ENCODE assay signal across 12 cellular contexts in the genomic region with DNA sequence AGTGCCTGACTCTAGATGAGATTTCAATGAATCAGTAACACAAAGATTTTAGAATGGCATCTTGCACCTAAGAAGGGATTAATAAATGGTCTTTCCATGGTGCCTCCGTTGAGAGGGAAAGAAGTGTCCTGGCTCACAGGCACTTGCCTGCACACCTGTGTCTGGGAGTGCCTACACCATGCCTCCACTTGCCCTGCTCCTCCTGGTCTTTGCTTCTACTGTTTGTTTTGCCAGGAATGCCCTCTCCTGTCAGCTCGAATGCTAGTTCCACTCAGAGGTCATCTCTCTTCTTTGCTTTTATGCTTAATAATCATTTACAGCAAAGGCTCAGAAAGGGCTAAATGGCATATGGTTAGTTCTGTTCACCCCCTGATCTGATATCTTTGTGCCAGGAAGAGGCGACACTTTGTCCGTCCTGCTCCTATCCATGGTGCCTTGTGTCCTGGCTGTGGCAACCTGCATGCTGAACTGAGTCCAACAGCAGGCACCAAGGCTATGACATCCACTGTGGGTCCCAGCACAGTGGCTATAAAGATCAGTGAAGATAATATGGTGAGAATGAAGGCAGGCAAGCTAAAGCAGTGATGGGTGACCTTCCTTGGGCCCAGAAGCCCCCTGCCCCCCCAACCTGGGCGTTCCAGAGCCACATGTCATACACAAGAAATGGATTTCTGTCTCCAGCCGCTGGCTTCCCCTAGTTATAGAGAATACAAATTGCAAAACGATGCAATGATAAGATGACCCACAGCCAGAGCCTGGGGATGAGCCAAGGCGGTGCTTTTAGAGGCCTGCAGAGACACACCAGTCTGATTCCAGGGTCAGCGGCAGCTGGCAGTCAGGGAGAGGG. TPM values are rescaled to one million over a fixed set of nuclear protein-coding genes. Genes with fewer than 3 reads are reported as not detected.
DNase-seq lines count a peak whose midpoint lies in the region; ATAC-seq, FAIRE-seq and TF ChIP-seq lines count a peak whose summit lies in the region.
"Had no signal": no experiment of that assay in that cellular context is flagged by ENCODE, and none has a peak within 500 bp of the region (broad histone marks: within the 10 kb centered on the region; RNA-seq: fewer than 3 reads in every experiment).

No MANE protein-coding gene starts in this region.

- no peak for TF ChIP-seq CTCF in HFFc6 (IDR thresholded peaks at IDR 0.05)
- TF ChIP-seq CTCF in K562 (IDR thresholded peaks at IDR 0.05 in 2 of 3, conservative IDR thresholded peaks at IDR 0.05 in 1 of 3; ENCODE audit: insufficient read depth in 2 of 3, low read depth in 1 of 3, low read length in 3 of 3) = no peak
- TF ChIP-seq CTCF in keratinocyte (optimal IDR thresholded peaks at IDR 0.05 in 1 of 3, IDR thresholded peaks at IDR 0.05 in 1 of 3, conservative IDR thresholded peaks at IDR 0.05 in 1 of 3; ENCODE audit: extremely low read depth in 1 of 3, insufficient read depth in 2 of 3, low read length in 3 of 3) = peak in 1 of 3 experiments; percentile 48

- intact Hi-C loops in K562 (cut with micrococcal nuclease) = no loop called here
- intact Hi-C loops in activated naive CD4-positive, alpha-beta T cell treated with anti-CD3 and anti-CD28 coated beads for 36 hours (cut with micrococcal nuclease) = no loop called here

- DNase-seq in HFFc6 = no peak
- no peak for DNase-seq in K562 (ENCODE audit: extremely low read depth in 1 of 4, low spot score in 3 of 4)
- DNase-seq in keratinocyte (ENCODE audit: low read depth, low spot score) = no peak
- DNase-seq in small intestine = peak; percentile 62
- DNase-seq in activated T-cell treated with anti-CD3 and anti-CD28 coated beads, Interleukin-2, amount 50 U/mL, for 1 hour = no peak
- DNase-seq in activated effector memory CD4-positive, alpha-beta T cell treated with Interleukin-2 at 50 U/mL for 16 hours = no peak
- DNase-seq in activated naive CD4-positive, alpha-beta T cell treated with anti-CD3 and anti-CD28 coated beads for 36 hours = no peak
- DNase-seq: NCI-H187 treated with DMSO at 0.1 percent for 48 hours, T-helper 2 cell had no signal

- peaks cover 3% of the 10 kb centered on the region; the same call in 1 of the 2 replicates for H3K27me3 Mint-ChIP-seq in HFFc6 (ENCODE audit: insufficient read depth)
- peaks cover 26% of the 10 kb centered on the region for H3K27me3 Mint-ChIP-seq in activated naive CD4-positive, alpha-beta T cell treated with anti-CD3 and anti-CD28 coated beads for 36 hours (ENCODE audit: low read depth)

- H3K9me1 ChIP-seq in K562 (ENCODE audit: control insufficient read depth, insufficient read depth, low read length) (no peaks in the 10 kb centered on the region), keratinocyte (ENCODE audit: control insufficient read depth, extremely low read depth, insufficient read depth, low read length) (no peaks in the 10 kb centered on the region)

- peaks cover 61% of the 10 kb centered on the region for H3K4me1 Mint-ChIP-seq in HFFc6 (ENCODE audit: low read depth)
- H3K4me1 Mint-ChIP-seq in activated naive CD4-positive, alpha-beta T cell treated with anti-CD3 and anti-CD28 coated beads for 36 hours (ENCODE audit: low read depth) = peaks cover 14% of the 10 kb centered on the region

- H3K27me3 ChIP-seq in K562 (ENCODE audit: control insufficient read depth in 2 of 2, insufficient read depth in 2 of 2, low read length in 2 of 2) (no peaks in the 10 kb centered on the region), keratinocyte (ENCODE audit: control insufficient read depth, extremely low read depth, insufficient read depth, low read length) (no peaks in the 10 kb centered on the region), small intestine (ENCODE audit: control insufficient read depth in 2 of 2, insufficient read depth in 2 of 2, low read length in 2 of 2) (peaks cover 0 to 3% of the 10 kb centered on the region in 2 donors)

- H3K79me2 ChIP-seq in K562 (ENCODE audit: control insufficient read depth, insufficient read depth, low read length) (no peaks in the 10 kb centered on the region), keratinocyte (ENCODE audit: control insufficient read depth, insufficient read depth, low read length) (peaks cover 46% of the 10 kb centered on the region)

- no peaks in the 10 kb centered on the region for H3K9me3 Mint-ChIP-seq in HFFc6
- no peaks in the 10 kb centered on the region for H3K9me3 Mint-ChIP-seq in activated naive CD4-positive, alpha-beta T cell treated with anti-CD3 and anti-CD28 coated beads for 36 hours
- H3K9me3 Mint-ChIP-seq: activated T-helper 17 cell treated with anti-CD3 and anti-CD28 coated beads, Interleukin-2, amount 50 U/mL, for 72 hours had no signal

- no peak for TF ChIP-seq POLR2A in K562 (conservative IDR thresholded peaks at IDR 0.05)

- H3K9ac ChIP-seq in K562 (ENCODE audit: insufficient read depth in 1 of 2, low read depth in 2 of 2, low read length in 2 of 2) = peak overlapping the region in 1 of 2 experiments; percentile 75; a peak in 2 of 4 replicates
- H3K9ac ChIP-seq in keratinocyte (ENCODE audit: control insufficient read depth, extremely low read depth, insufficient read depth, low read length) = peak overlapping the region; percentile 84

- FAIRE-seq in K562 (lab: Jason Lieb, UNC) (peak; percentile 23), keratinocyte (lab: Jason Lieb, UNC) (peak; percentile 71), small intestine (lab: Jason Lieb, UNC) (no peak)

- no TSS peak for BruUV-seq in K562 (replicated peaks; lab: Mats Ljungman, UMichigan)

- H3K4me2 ChIP-seq in K562 (ENCODE audit: insufficient read depth, low read length) = no peak overlapping the region
- peak overlapping the region; percentile 95 for H3K4me2 ChIP-seq in keratinocyte (ENCODE audit: control insufficient read depth, extremely low read depth, insufficient read depth, low read depth, low read length)

- H3K36me3 ChIP-seq in K562 (ENCODE audit: control insufficient read depth, insufficient read depth, low read length) (no peaks in the 10 kb centered on the region), keratinocyte (ENCODE audit: control insufficient read depth in 2 of 2, extremely low read depth in 1 of 2, insufficient read depth in 2 of 2, low read length in 2 of 2) (no peaks in the 10 kb centered on the region), small intestine (ENCODE audit: control insufficient read depth in 2 of 2, insufficient read depth in 2 of 2, low read length in 2 of 2) (no peaks in the 10 kb centered on the region)
- H3K36me3 ChIP-seq: esophagus muscularis mucosa had no signal

- dilution Hi-C loops in keratinocyte (cut with MboI; ENCODE audit: extremely low pct_ligation_motif_present, low sequenced_read_pairs) = no loop called here

- no peak overlapping the region for H3K27ac ChIP-seq in K562 (ENCODE audit: extremely low read depth, low read depth, low read length)
- H3K27ac ChIP-seq in keratinocyte (ENCODE audit: control insufficient read depth, insufficient read depth, low read length) = peak overlapping the region; percentile 88
- peak overlapping the region; percentile 88 to 99 for H3K27ac ChIP-seq in small intestine (ENCODE audit: low read depth in 1 of 2, low read length in 1 of 2)

- POLR2A ChIA-PET in K562 (lab: Yijun Ruan, JAX) = interaction anchor here (0.6 to 0.7 kb wide), 2 partner anchors 356 to 766 kb away, joined by 3 to 6 read pairs; no protein-coding TSS in a partner anchor

- peaks cover 34 to 47% of the 10 kb centered on the region in 2 experiments for H3K4me1 ChIP-seq in K562 (replicated peaks in 1 of 2; ENCODE audit: control insufficient read depth in 2 of 2, insufficient read depth in 2 of 2, low read length in 2 of 2)
- H3K4me1 ChIP-seq in keratinocyte (ENCODE audit: control insufficient read depth, extremely low read depth, insufficient read depth, low read length) = peaks cover 56% of the 10 kb centered on the region
- H3K4me1 ChIP-seq in small intestine (ENCODE audit: control insufficient read depth in 2 of 2, insufficient read depth in 1 of 2, low read depth in 1 of 2, low read length in 1 of 2) = peaks cover 2% of the 10 kb centered on the region in 2 donors

- H2AFZ ChIP-seq in K562 (ENCODE audit: low read depth, low read length) (peak overlapping the region; percentile 15; the same call in 1 of the 2 replicates), keratinocyte (ENCODE audit: control insufficient read depth, low read length) (peak overlapping the region; percentile 43)

- H3K36me3 Mint-ChIP-seq in HFFc6 (ENCODE audit: low read depth) = no peaks in the 10 kb centered on the region
- H3K36me3 Mint-ChIP-seq in activated naive CD4-positive, alpha-beta T cell treated with anti-CD3 and anti-CD28 coated beads for 36 hours (ENCODE audit: low read depth) = no peaks in the 10 kb centered on the region

- no peak for TF ChIP-seq EP300 in K562 (IDR thresholded peaks at IDR 0.05; ENCODE audit: low read length)

- H4K20me1 ChIP-seq in K562 (replicated peaks; ENCODE audit: control insufficient read depth, insufficient read depth, low read length) = no peaks in the 10 kb centered on the region
- no peaks in the 10 kb centered on the region for H4K20me1 ChIP-seq in keratinocyte (ENCODE audit: control insufficient read depth, extremely low read depth, insufficient read depth, low read length)

- WGBS in K562 (ENCODE audit: insufficient coverage, low coverage, missing lambda C conversion rate) = 36% methylated on average over 9 of the region's 9 CpGs
- 18 to 56% (median 32%) methylated on average over 9 of the region's 9 CpGs for WGBS in small intestine, 3 donors

- in situ Hi-C loops in K562 (cut with MboI) = no loop called here

- ATAC-seq in K562 = no peak
- no peak for ATAC-seq in GM18511 (IDR thresholded peaks at IDR 0.05; ENCODE audit: unreplicated experiment)
- ATAC-seq: activated T-helper 17 cell treated with anti-CD3 and anti-CD28 coated beads, Interleukin-2, amount 50 U/mL, for 72 hours had no signal

- no peaks in the 10 kb centered on the region for H3K9me3 ChIP-seq in K562 (replicated peaks; ENCODE audit: control insufficient read depth, insufficient read depth, low read depth, low read length)
- no peaks in the 10 kb centered on the region for H3K9me3 ChIP-seq in keratinocyte (ENCODE audit: control insufficient read depth, low read depth, low read length)
- H3K9me3 ChIP-seq in small intestine (ENCODE audit: control insufficient read depth, low read depth) = no peaks in the 10 kb centered on the region
- H3K9me3 ChIP-seq: esophagus muscularis mucosa had no signal

- CTCF ChIA-PET in K562 (lab: Yijun Ruan, JAX; ENCODE audit: low intra/inter-chr PET ratio) = interaction anchor here (0.6 kb wide), 1 partner anchor 111 kb away, joined by 3 read pairs; no protein-coding TSS in a partner anchor
- CTCF ChIA-PET in activated naive CD4-positive, alpha-beta T cell treated with anti-CD3 and anti-CD28 coated beads for 36 hours (lab: Charles Lee) = no interaction called here

- no peak for TF ChIP-seq RAD21 in K562 (CRISPR knock-in tag; conservative IDR thresholded peaks at IDR 0.05 in 1 of 2, IDR thresholded peaks at IDR 0.05 in 1 of 2)

- peak overlapping the region; percentile 63 for H3K4me3 Mint-ChIP-seq in HFFc6
- no peak overlapping the region for H3K4me3 Mint-ChIP-seq in activated naive CD4-positive, alpha-beta T cell treated with anti-CD3 and anti-CD28 coated beads for 36 hours
- H3K4me3 Mint-ChIP-seq: activated T-helper 17 cell treated with anti-CD3 and anti-CD28 coated beads, Interleukin-2, amount 50 U/mL, for 72 hours had no signal

- H3K27ac Mint-ChIP-seq in HFFc6 = peak overlapping the region; percentile 59
- no peak overlapping the region for H3K27ac Mint-ChIP-seq in activated naive CD4-positive, alpha-beta T cell treated with anti-CD3 and anti-CD28 coated beads for 36 hours
- H3K27ac Mint-ChIP-seq: activated T-helper 17 cell treated with anti-CD3 and anti-CD28 coated beads, Interleukin-2, amount 50 U/mL, for 72 hours had no signal

- H3K4me3 ChIP-seq in K562 (no peak overlapping the region), keratinocyte (ENCODE audit: control insufficient read depth in 2 of 3, extremely low read depth in 1 of 3, insufficient read depth in 2 of 3, low read depth in 1 of 3, low read length in 3 of 3) (peak overlapping the region; percentile 79 to 93 (median 84)), small intestine (ENCODE audit: low read depth in 1 of 2, low read length in 2 of 2) (peak overlapping the region; percentile 44 to 74)

RNA-seq across cellular contexts. Expression of gene C6orf132, which starts 1.4 kb away (rescaled TPM):
- total RNA-seq in HFFc6 (2021; fragmentation: NEBNext Ultra II Directional; extraction: Animal tissue kit (Norgen Biotek cat#: 25700)) = 1 to 10 TPM; 4.7 to 6.6 (median 5.1) TPM
- total RNA-seq in K562 (2011; cell fraction: chromatin; rRNA removed; ENCODE audit: low replicate concordance) = 1.0 and 1.2 TPM in 2 replicates
- total RNA-seq in K562 (2011; cell fraction: nucleolus; rRNA removed) = 0.53 and 1.0 TPM in 2 replicates
- 1.0 and 2.0 TPM in 2 replicates for total RNA-seq in K562 (2011; cell fraction: nucleoplasm; rRNA removed)
- total RNA-seq in K562 (2014; rRNA removed) (0.14 and 0.20 TPM in 2 replicates), K562 (2014; rRNA removed; fragmentation: Illumina TruSeq; extraction: Trizol) (0.16 and 0.18 TPM in 2 replicates), K562 (2015; rRNA removed; fragmentation: Illumina TruSeq; extraction: Trizol) (0.08 and 0.11 TPM in 2 replicates), K562 (2021) (0.22 and 0.35 TPM in 2 replicates)
- polyA plus RNA-seq in K562 (2011; rRNA removed) (0.20 and 0.21 TPM in 2 replicates), K562 (2014; fragmentation: Illumina TruSeq; extraction: Trizol) (0.10 TPM in 2 replicates), K562 (2014; fragmentation: Nextera tagmentation; extraction: Ambion mirVana) (under 1 TPM; 0.06 to 0.08 TPM), K562 (2014; rRNA removed) (0.16 and 0.26 TPM in 2 replicates), keratinocyte (8.1 to 15.3 TPM (median 11.8 TPM) in 3 replicates), small intestine (100 to 1,000 TPM in 2 of 3 donors, 10 to 100 TPM in 1; 44.1 to 198 (median 119) TPM)
- 0.16 and 0.25 TPM in 2 replicates for polyA plus RNA-seq in K562 (2011; cell fraction: cytosol; rRNA removed)
- 0.20 and 0.33 TPM in 2 replicates for polyA plus RNA-seq in K562 (2011; cell fraction: nucleus; rRNA removed)
- 0.21 and 0.35 TPM in 2 replicates for polyA plus RNA-seq in K562 (2012)
- polyA minus RNA-seq in K562 (2011; rRNA and poly(A)+ RNA removed) = 0.51 and 0.67 TPM in 2 replicates
- 0.19 TPM in 1 of 2 replicates, not detected in the other for polyA minus RNA-seq in K562 (2011; cell fraction: cytosol; rRNA and poly(A)+ RNA removed)
- polyA minus RNA-seq in K562 (2011; cell fraction: nucleus; rRNA and poly(A)+ RNA removed) = 0.40 and 0.44 TPM in 2 replicates
- 12.2 TPM for polyA plus RNA-seq in keratinocyte (2011; ENCODE audit: low read depth)
- polyA plus RNA-seq in keratinocyte (2011; cell fraction: cytosol; rRNA removed) = 13.0 and 15.4 TPM in 2 replicates
- 10.5 and 13.5 TPM in 2 replicates for polyA plus RNA-seq in keratinocyte (2011; cell fraction: nucleus; rRNA removed)
- 26.2 and 34.7 TPM in 2 replicates for polyA plus RNA-seq in keratinocyte (2012; ENCODE audit: low replicate concordance)
- polyA minus RNA-seq in keratinocyte = 6.5 to 23.7 TPM (median 8.9 TPM) in 3 replicates
- polyA minus RNA-seq in keratinocyte (2011; cell fraction: cytosol; rRNA and poly(A)+ RNA removed) = 18.4 TPM
- 11.6 and 14.6 TPM in 2 replicates for polyA minus RNA-seq in keratinocyte (2011; cell fraction: nucleus; rRNA and poly(A)+ RNA removed)
- total RNA-seq in activated naive CD4-positive, alpha-beta T cell treated with anti-CD3 and anti-CD28 coated beads for 36 hours = under 1 TPM; 0.12 to 0.14 TPM

RNA-seq across cellular contexts. Expression of gene GUCA1A, which starts 32.2 kb away (rescaled TPM):
- not detected for total RNA-seq in HFFc6 (2021; fragmentation: NEBNext Ultra II Directional; extraction: Animal tissue kit (Norgen Biotek cat#: 25700))
- total RNA-seq in K562 (2011; cell fraction: chromatin; rRNA removed; ENCODE audit: low replicate concordance) = not detected in 2 replicates
- not detected in 2 replicates for total RNA-seq in K562 (2011; cell fraction: nucleolus; rRNA removed)
- total RNA-seq in K562 (2011; cell fraction: nucleoplasm; rRNA removed) = not detected in 2 replicates
- total RNA-seq in K562 (2014; rRNA removed) (not detected in 2 replicates), K562 (2014; rRNA removed; fragmentation: Illumina TruSeq; extraction: Trizol) (not detected in 2 replicates), K562 (2015; rRNA removed; fragmentation: Illumina TruSeq; extraction: Trizol) (not detected in 2 replicates), K562 (2021) (not detected in 2 replicates)
- polyA plus RNA-seq in K562 (2011; rRNA removed) (not detected in 2 replicates), K562 (2014; fragmentation: Illumina TruSeq; extraction: Trizol) (not detected in 2 replicates), K562 (2014; fragmentation: Nextera tagmentation; extraction: Ambion mirVana) (not detected), K562 (2014; rRNA removed) (not detected in 2 replicates), keratinocyte (not detected in 3 replicates), small intestine (under 1 TPM in 1 of 3 donors, not detected in 2; 0.69 TPM)
- polyA plus RNA-seq in K562 (2011; cell fraction: cytosol; rRNA removed) = not detected in 2 replicates
- not detected in 2 replicates for polyA plus RNA-seq in K562 (2011; cell fraction: nucleus; rRNA removed)
- not detected in 2 replicates for polyA plus RNA-seq in K562 (2012)
- polyA minus RNA-seq in K562 (2011; rRNA and poly(A)+ RNA removed) = not detected in 2 replicates
- not detected in 2 replicates for polyA minus RNA-seq in K562 (2011; cell fraction: cytosol; rRNA and poly(A)+ RNA removed)
- polyA minus RNA-seq in K562 (2011; cell fraction: nucleus; rRNA and poly(A)+ RNA removed) = not detected in 2 replicates
- polyA plus RNA-seq in keratinocyte (2011; ENCODE audit: low read depth) = not detected
- polyA plus RNA-seq in keratinocyte (2011; cell fraction: cytosol; rRNA removed) = not detected in 2 replicates
- not detected in 2 replicates for polyA plus RNA-seq in keratinocyte (2011; cell fraction: nucleus; rRNA removed)
- polyA plus RNA-seq in keratinocyte (2012; ENCODE audit: low replicate concordance) = 0.13 TPM in 1 of 2 replicates, not detected in the other
- not detected in 3 replicates for polyA minus RNA-seq in keratinocyte
- not detected for polyA minus RNA-seq in keratinocyte (2011; cell fraction: cytosol; rRNA and poly(A)+ RNA removed)
- polyA minus RNA-seq in keratinocyte (2011; cell fraction: nucleus; rRNA and poly(A)+ RNA removed) = not detected in 2 replicates
- not detected for total RNA-seq in activated naive CD4-positive, alpha-beta T cell treated with anti-CD3 and anti-CD28 coated beads for 36 hours
- total RNA-seq: esophagus muscularis mucosa had no signal

RNA-seq across cellular contexts. Expression of gene GUCA1B, which starts 53.8 kb away (rescaled TPM):
- under 1 TPM in 4 of 6 experiments, not detected in 2; 0.17 to 0.31 (median 0.24) TPM for total RNA-seq in HFFc6 (2021; fragmentation: NEBNext Ultra II Directional; extraction: Animal tissue kit (Norgen Biotek cat#: 25700))
- total RNA-seq in K562 (2011; cell fraction: chromatin; rRNA removed; ENCODE audit: low replicate concordance) = 3.9 and 6.5 TPM in 2 replicates
- total RNA-seq in K562 (2011; cell fraction: nucleolus; rRNA removed) = 3.2 and 3.3 TPM in 2 replicates
- total RNA-seq in K562 (2011; cell fraction: nucleoplasm; rRNA removed) = 5.9 and 7.7 TPM in 2 replicates
- 0.20 and 0.23 TPM in 2 replicates for total RNA-seq in K562 (2014; rRNA removed)
- 0.69 and 0.77 TPM in 2 replicates for total RNA-seq in K562 (2014; rRNA removed; fragmentation: Illumina TruSeq; extraction: Trizol)
- total RNA-seq in K562 (2015; rRNA removed; fragmentation: Illumina TruSeq; extraction: Trizol) = 0.34 and 0.51 TPM in 2 replicates
- total RNA-seq in K562 (2021) = 0.92 and 0.95 TPM in 2 replicates
- 0.54 and 1.7 TPM in 2 replicates for polyA plus RNA-seq in K562 (2011; rRNA removed)
- 0.19 and 1.4 TPM in 2 replicates for polyA plus RNA-seq in K562 (2011; cell fraction: cytosol; rRNA removed)
- 2.5 and 3.8 TPM in 2 replicates for polyA plus RNA-seq in K562 (2011; cell fraction: nucleus; rRNA removed)
- 0.40 and 1.4 TPM in 2 replicates for polyA plus RNA-seq in K562 (2012)
- polyA plus RNA-seq in K562 (2014; fragmentation: Illumina TruSeq; extraction: Trizol) = 0.43 and 0.48 TPM in 2 replicates
- polyA plus RNA-seq in K562 (2014; fragmentation: Nextera tagmentation; extraction: Ambion mirVana) = not detected
- 0.21 TPM in 1 of 2 replicates, not detected in the other for polyA plus RNA-seq in K562 (2014; rRNA removed)
- polyA minus RNA-seq in K562 (2011; rRNA and poly(A)+ RNA removed) = 0.60 and 1.3 TPM in 2 replicates
- not detected in 2 replicates for polyA minus RNA-seq in K562 (2011; cell fraction: cytosol; rRNA and poly(A)+ RNA removed)
- 0.54 and 1.7 TPM in 2 replicates for polyA minus RNA-seq in K562 (2011; cell fraction: nucleus; rRNA and poly(A)+ RNA removed)
- polyA plus RNA-seq in keratinocyte = 0.08 to 0.28 TPM (median 0.17 TPM) in 3 replicates
- polyA plus RNA-seq in keratinocyte (2011; ENCODE audit: low read depth) = 3.1 TPM
- polyA plus RNA-seq in keratinocyte (2011; cell fraction: cytosol; rRNA removed) = 0.06 TPM in 2 replicates
- 0.64 and 0.87 TPM in 2 replicates for polyA plus RNA-seq in keratinocyte (2011; cell fraction: nucleus; rRNA removed)
- polyA plus RNA-seq in keratinocyte (2012; ENCODE audit: low replicate concordance) = 2.3 TPM in 1 of 2 replicates, not detected in the other
- polyA minus RNA-seq in keratinocyte = 0.38 TPM in 1 of 3 replicates, not detected in the others
- polyA minus RNA-seq in keratinocyte (2011; cell fraction: cytosol; rRNA and poly(A)+ RNA removed) = not detected
- polyA minus RNA-seq in keratinocyte (2011; cell fraction: nucleus; rRNA and poly(A)+ RNA removed) = 0.53 and 1.1 TPM in 2 replicates
- polyA plus RNA-seq in small intestine = under 1 TPM in 1 of 3 donors, not detected in 2; 0.36 TPM
- 1 to 10 TPM; 2.5 to 2.7 TPM for total RNA-seq in activated naive CD4-positive, alpha-beta T cell treated with anti-CD3 and anti-CD28 coated beads for 36 hours
